ENCODE assay signal across 11 cellular contexts in the genomic region with DNA sequence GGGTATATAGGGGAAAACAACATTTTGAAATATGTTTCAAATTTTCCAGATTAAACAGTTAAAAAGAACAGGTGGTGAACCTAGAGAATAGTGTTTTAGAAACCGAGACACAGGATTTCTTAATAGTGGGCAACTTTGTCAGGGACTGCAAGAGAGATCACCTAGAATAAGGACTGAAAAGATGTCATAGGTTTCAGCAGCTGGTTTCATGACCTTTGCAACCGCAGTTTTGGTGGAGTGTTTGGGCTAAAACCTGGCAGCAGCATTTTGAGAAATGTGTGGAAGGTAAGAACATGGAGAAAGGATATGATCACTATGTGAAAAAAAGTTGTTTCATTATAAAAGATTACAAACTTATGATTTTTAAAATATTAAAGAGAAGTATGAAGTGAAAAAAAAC. TPM values are rescaled to one million over a fixed set of nuclear protein-coding genes. Genes with fewer than 3 reads are reported as not detected.
DNase-seq lines count a peak whose midpoint lies in the region; ATAC-seq and TF ChIP-seq lines count a peak whose summit lies in the region.
"Had no signal": no experiment of that assay in that cellular context is flagged by ENCODE, and none has a peak within 500 bp of the region (broad histone marks: within the 10 kb centered on the region; RNA-seq: fewer than 3 reads in every experiment).

No MANE protein-coding gene starts in this region.

- no peak overlapping the region for H3K4me2 ChIP-seq in H9 (ENCODE audit: insufficient read depth, insufficient read length, low read length)

- no peak overlapping the region for H2BK12ac ChIP-seq in H9 (ENCODE audit: insufficient read length, low read depth, low read length)

- no peak overlapping the region for H2BK120ac ChIP-seq in H9 (ENCODE audit: low read depth, low read length, poor library complexity, severe bottlenecking)

- no peak overlapping the region for H2AK5ac ChIP-seq in H9 (ENCODE audit: insufficient read length, low read length)

- no peak overlapping the region for H3K9ac ChIP-seq in H9 (ENCODE audit: extremely low read depth, insufficient read length, low read length)
- H3K9ac ChIP-seq: parathyroid adenoma had no signal

- peak; percentile 18 to 45 for DNase-seq in activated CD4-positive, alpha-beta T cell treated with anti-CD3 and anti-CD28 coated beads, Interleukin-2, amount 50 U/mL, for 48 hours
- DNase-seq in activated CD4-positive, alpha-beta T cell treated with anti-CD3 and anti-CD28 coated beads, Interleukin-2, amount 50 U/mL, for 4 hours, result no peak
- DNase-seq in H9, result no peak
- DNase-seq in stimulated activated CD8-positive, alpha-beta memory T cell treated with anti-CD3 and anti-CD28 coated beads, Interleukin-4, amount 100 ng/mL, for 48 hours, result peak; percentile 39
- no peak for DNase-seq in NCI-H82 (lab: John Stamatoyannopoulos, UW)
- no peak for DNase-seq in epidermal melanocyte (ENCODE audit: insufficient read length, low spot score)
- DNase-seq: amygdala, T1000 had no signal

- no peak for TF ChIP-seq CTCF in H9 (conservative IDR thresholded peaks at IDR 0.05)

- no peaks in the 10 kb centered on the region; the same call in 1 of the 2 replicates for H3K79me2 ChIP-seq in H9 (ENCODE audit: insufficient read depth, low read length)

- no peak overlapping the region for H3K4ac ChIP-seq in H9 (ENCODE audit: low read depth, low read length)

- H3K79me1 ChIP-seq in H9 (ENCODE audit: insufficient read depth, low read depth, low read length, poor library complexity, severe bottlenecking), result peaks cover 10% of the 10 kb centered on the region

- H4K8ac ChIP-seq in H9 (replicated peaks; ENCODE audit: insufficient read length, low read depth, low read length), result no peak overlapping the region

- H3K18ac ChIP-seq in H9 (ENCODE audit: insufficient read length, low read depth, low read length), result no peak overlapping the region

- ATAC-seq in HG03439 (IDR thresholded peaks at IDR 0.05; ENCODE audit: unreplicated experiment) (peak; percentile 63), GM19397 (IDR thresholded peaks at IDR 0.05; ENCODE audit: unreplicated experiment) (no peak)

- no peaks in the 10 kb centered on the region; the same call in 1 of the 2 replicates for H3K4me1 ChIP-seq in H9 (ENCODE audit: insufficient read depth, low read length)
- H3K4me1 ChIP-seq: parathyroid adenoma had no signal

- H3K27ac Mint-ChIP-seq in H9, result peak overlapping the region in 2 of 3 experiments; percentile 11 to 76; a peak in 2 of 7 replicates

- H3K9me3 ChIP-seq in H9 (ENCODE audit: control insufficient read depth, low read depth, low read length), result no peaks in the 10 kb centered on the region

- peaks cover 52 to 59% (median 56%) of the 10 kb centered on the region in 3 experiments for H3K36me3 Mint-ChIP-seq in H9 (ENCODE audit: insufficient read depth in 1 of 3, low read depth in 3 of 3)

- H3K4me3 Mint-ChIP-seq in H9, result no peak overlapping the region

- H2AFZ ChIP-seq in H9 (ENCODE audit: low read length), result no peak overlapping the region
- H2AFZ ChIP-seq: parathyroid adenoma had no signal

- WGBS in H9 (ENCODE audit: extremely low coverage, insufficient read length, low lambda C conversion rate), result no CpG with 5 or more reads among the region's 2 CpGs

- no peaks in the 10 kb centered on the region; a peak in 2 of 5 replicates for H3K9me3 Mint-ChIP-seq in H9

- H3K4me1 Mint-ChIP-seq in H9, result peaks cover 24% of the 10 kb centered on the region in 2 experiments

- no peak overlapping the region for H4K5ac ChIP-seq in H9 (ENCODE audit: insufficient read length, low read depth, low read length)

- no peak overlapping the region for H3K56ac ChIP-seq in H9 (ENCODE audit: insufficient read length, low read depth, low read length)

- H3K27me3 ChIP-seq in H9 (ENCODE audit: insufficient read depth, low read length), result no peaks in the 10 kb centered on the region

- no peak overlapping the region for H2BK15ac ChIP-seq in H9 (ENCODE audit: low read depth, low read length)

- no peak overlapping the region for H4K91ac ChIP-seq in H9 (ENCODE audit: insufficient read length, low read depth, low read length)

- no peak overlapping the region for H3K23ac ChIP-seq in H9 (ENCODE audit: insufficient read length, low read depth, low read length)

- H3K14ac ChIP-seq in H9 (ENCODE audit: insufficient read depth, low read length), result no peak overlapping the region

- H2BK5ac ChIP-seq in H9 (ENCODE audit: insufficient read length, low read length), result no peak overlapping the region

- no peak overlapping the region for H3T11ph ChIP-seq in H9 (ENCODE audit: low read length)

- no peaks in the 10 kb centered on the region for H3K27me3 Mint-ChIP-seq in H9 (ENCODE audit: low read depth)

- no peaks in the 10 kb centered on the region for H3K23me2 ChIP-seq in H9 (ENCODE audit: insufficient read length, low read depth, low read length, poor library complexity, severe bottlenecking)

- H4K20me1 ChIP-seq in H9 (ENCODE audit: control insufficient read depth, insufficient read depth, insufficient read length), result no peaks in the 10 kb centered on the region

- no peak overlapping the region for H2BK20ac ChIP-seq in H9 (ENCODE audit: low read depth, low read length, poor library complexity, severe bottlenecking)

- H3K27ac ChIP-seq in H9 (ENCODE audit: insufficient read length, low read depth, low read length), result no peak overlapping the region
- H3K27ac ChIP-seq: parathyroid adenoma had no signal

RNA-seq across cellular contexts. Expression of a gene that starts 34.9 kb away (rescaled TPM):
- 57.7 and 71.1 TPM in 2 replicates for total RNA-seq in H9 (2021)

Comparison
In these comparisons a context has a peak if more than half of its experiments do, and no peak if none do; other contexts are left out.
1. DNase-seq: peak in activated CD4-positive, alpha-beta T cell treated with anti-CD3 and anti-CD28 coated beads, Interleukin-2, amount 50 U/mL, for 48 hours (2 of 2) and stimulated activated CD8-positive, alpha-beta memory T cell treated with anti-CD3 and anti-CD28 coated beads, Interleukin-4, amount 100 ng/mL, for 48 hours (single experiment); none in activated CD4-positive, alpha-beta T cell treated with anti-CD3 and anti-CD28 coated beads, Interleukin-2, amount 50 U/mL, for 4 hours (0 of 2), H9 (single experiment), NCI-H82 (single experiment) and epidermal melanocyte (single experiment).